Comparison of ENCODE assay signal across 11 cellular contexts in genomic region chr17:58515286-58515685, GRCh38. TPM values are rescaled to one million over a fixed set of nuclear protein-coding genes. Genes with fewer than 3 reads are reported as not detected.
DNase-seq lines count a peak whose midpoint lies in the region; ATAC-seq, FAIRE-seq and TF ChIP-seq lines count a peak whose summit lies in the region.
"Had no signal": no experiment of that assay in that cellular context is flagged by ENCODE, and none has a peak within 500 bp of the region (broad histone marks: within the 10 kb centered on the region; RNA-seq: fewer than 3 reads in every experiment).

No MANE protein-coding gene starts in this region.

- H3K27ac ChIP-seq in kidney (ENCODE audit: low read depth in 2 of 2, low read length in 2 of 2), result peak overlapping the region in 1 of 2 donors; percentile 81

- no peak for DNase-seq in T-helper 1 cell
- DNase-seq in activated naive CD4-positive, alpha-beta T cell treated with anti-CD3 and anti-CD28 coated beads, Interleukin-2, amount 50 U/mL, for 72 hours (ENCODE audit: low spot score in 2 of 2), result no peak
- no peak for DNase-seq in kidney
- no peak for DNase-seq in stimulated activated naive CD8-positive, alpha-beta T cell treated with anti-CD3 and anti-CD28 coated beads, Interleukin-15, amount 100 ng/mL, for 72 hours
- no peak for DNase-seq in DMS 273 (lab: John Stamatoyannopoulos, UW; ENCODE audit: unreplicated experiment)
- DNase-seq in NCI-H1694 treated with DMSO at 0.1 percent for 48 hours (lab: John Stamatoyannopoulos, UW), result no peak
- DNase-seq in NCI-H524 (lab: John Stamatoyannopoulos, UW), result no peak

- peaks cover 20 to 32% of the 10 kb centered on the region in 2 donors for H3K4me1 ChIP-seq in kidney (ENCODE audit: control insufficient read depth in 1 of 2, insufficient read depth in 1 of 2, low read depth in 1 of 2, low read length in 2 of 2)

- H3K4me3 ChIP-seq in kidney (ENCODE audit: low read length in 2 of 2), result peak overlapping the region; percentile 33 to 55
- H3K4me3 ChIP-seq: mucosa of descending colon had no signal

- peaks cover 38% of the 10 kb centered on the region for H3K36me3 Mint-ChIP-seq in T-helper 1 cell treated with Interleukin-12 subunit alpha and Interleukin-12 subunit beta and Interleukin-4 antibody, amounts not matched to agents 30 μg/mL and 1 μg/mL, for 36 hours (ENCODE audit: low read depth)
- peaks cover 19 to 31% of the 10 kb centered on the region in 2 donors for H3K36me3 Mint-ChIP-seq in activated naive CD4-positive, alpha-beta T cell treated with anti-CD3 and anti-CD28 coated beads, Interleukin-2, amount 50 U/mL, for 72 hours

- no peaks in the 10 kb centered on the region for H3K9me3 ChIP-seq in kidney (ENCODE audit: control insufficient read depth in 1 of 2, low read length in 2 of 2)
- H3K9me3 ChIP-seq: mucosa of descending colon had no signal

- peak overlapping the region; percentile 5 to 60 for H3K9ac ChIP-seq in kidney (ENCODE audit: low read length in 2 of 2)

- intact Hi-C loops in kidney (cut with DNase I), result no loop called here

- TF ChIP-seq CTCF in kidney (IDR thresholded peaks at IDR 0.05; ENCODE audit: borderline replicate concordance, extremely low read depth, insufficient read depth), result no peak

- ATAC-seq in activated naive CD4-positive, alpha-beta T cell treated with anti-CD3 and anti-CD28 coated beads, Interleukin-2, amount 50 U/mL, for 72 hours, result no peak
- no peak for ATAC-seq in stimulated activated naive CD8-positive, alpha-beta T cell treated with anti-CD3 and anti-CD28 coated beads, Interleukin-15, amount 100 ng/mL, for 72 hours

- peak overlapping the region; percentile 83 for H3K4me3 Mint-ChIP-seq in T-helper 1 cell treated with Interleukin-12 subunit alpha and Interleukin-12 subunit beta and Interleukin-4 antibody, amounts not matched to agents 30 μg/mL and 1 μg/mL, for 36 hours
- H3K4me3 Mint-ChIP-seq in stimulated activated naive CD8-positive, alpha-beta T cell treated with anti-CD3 and anti-CD28 coated beads, Interleukin-15, amount 100 ng/mL, for 72 hours, result peak overlapping the region; percentile 77 to 86

- peaks cover 14% of the 10 kb centered on the region in 2 donors for H3K36me3 ChIP-seq in kidney (ENCODE audit: control insufficient read depth in 1 of 2, insufficient read depth in 2 of 2, low read length in 2 of 2)

- H3K27ac Mint-ChIP-seq in T-helper 1 cell treated with Interleukin-12 subunit alpha and Interleukin-12 subunit beta and Interleukin-4 antibody, amounts not matched to agents 30 μg/mL and 1 μg/mL, for 36 hours, result peak overlapping the region; percentile 79
- peak overlapping the region; percentile 14 to 93 for H3K27ac Mint-ChIP-seq in activated naive CD4-positive, alpha-beta T cell treated with anti-CD3 and anti-CD28 coated beads, Interleukin-2, amount 50 U/mL, for 72 hours
- H3K27ac Mint-ChIP-seq in stimulated activated naive CD8-positive, alpha-beta T cell treated with anti-CD3 and anti-CD28 coated beads, Interleukin-15, amount 100 ng/mL, for 72 hours, result no peak overlapping the region

- no peaks in the 10 kb centered on the region for H3K9me3 Mint-ChIP-seq in T-helper 1 cell treated with Interleukin-12 subunit alpha and Interleukin-12 subunit beta and Interleukin-4 antibody, amounts not matched to agents 30 μg/mL and 1 μg/mL, for 36 hours
- H3K9me3 Mint-ChIP-seq in activated naive CD4-positive, alpha-beta T cell treated with anti-CD3 and anti-CD28 coated beads, Interleukin-2, amount 50 U/mL, for 72 hours, result no peaks in the 10 kb centered on the region
- no peaks in the 10 kb centered on the region for H3K9me3 Mint-ChIP-seq in stimulated activated naive CD8-positive, alpha-beta T cell treated with anti-CD3 and anti-CD28 coated beads, Interleukin-15, amount 100 ng/mL, for 72 hours

- H3K4me1 Mint-ChIP-seq in T-helper 1 cell treated with Interleukin-12 subunit alpha and Interleukin-12 subunit beta and Interleukin-4 antibody, amounts not matched to agents 30 μg/mL and 1 μg/mL, for 36 hours (ENCODE audit: low read depth), result peaks cover 44% of the 10 kb centered on the region
- H3K4me1 Mint-ChIP-seq in stimulated activated naive CD8-positive, alpha-beta T cell treated with anti-CD3 and anti-CD28 coated beads, Interleukin-15, amount 100 ng/mL, for 72 hours, result peaks cover 74% of the 10 kb centered on the region

- H3K27me3 Mint-ChIP-seq in T-helper 1 cell treated with Interleukin-12 subunit alpha and Interleukin-12 subunit beta and Interleukin-4 antibody, amounts not matched to agents 30 μg/mL and 1 μg/mL, for 36 hours (ENCODE audit: low read depth), result no peaks in the 10 kb centered on the region
- no peaks in the 10 kb centered on the region for H3K27me3 Mint-ChIP-seq in stimulated activated naive CD8-positive, alpha-beta T cell treated with anti-CD3 and anti-CD28 coated beads, Interleukin-15, amount 100 ng/mL, for 72 hours

- no peak for FAIRE-seq in kidney (lab: Jason Lieb, UNC)
- FAIRE-seq: GM12892 had no signal

RNA-seq across cellular contexts. Expression of gene MTMR4, which starts 0.8 kb away (rescaled TPM):
- 10 to 100 TPM; 55.2 to 73.3 TPM for total RNA-seq in activated naive CD4-positive, alpha-beta T cell treated with anti-CD3 and anti-CD28 coated beads, Interleukin-2, amount 50 U/mL, for 72 hours
- 42.9 TPM for total RNA-seq in kidney
- polyA plus RNA-seq in kidney (ENCODE audit: insufficient read depth, low read depth, low replicate concordance), result 13.3 TPM

RNA-seq across cellular contexts. Expression of gene HSF5, which starts 27.1 kb away (rescaled TPM):
- 1 to 10 TPM; 2.0 to 3.9 TPM for total RNA-seq in activated naive CD4-positive, alpha-beta T cell treated with anti-CD3 and anti-CD28 coated beads, Interleukin-2, amount 50 U/mL, for 72 hours
- total RNA-seq in kidney, result 0.19 TPM
- not detected for polyA plus RNA-seq in kidney (ENCODE audit: insufficient read depth, low read depth, low replicate concordance)
- total RNA-seq: A172 had no signal

Comparison
In these comparisons a context has a peak if more than half of its experiments do, and no peak if none do; other contexts are left out.
1. H3K27ac Mint-ChIP-seq: peak in T-helper 1 cell treated with Interleukin-12 subunit alpha and Interleukin-12 subunit beta and Interleukin-4 antibody, amounts not matched to agents 30 μg/mL and 1 μg/mL, for 36 hours (single experiment) and activated naive CD4-positive, alpha-beta T cell treated with anti-CD3 and anti-CD28 coated beads, Interleukin-2, amount 50 U/mL, for 72 hours (2 of 2); none in stimulated activated naive CD8-positive, alpha-beta T cell treated with anti-CD3 and anti-CD28 coated beads, Interleukin-15, amount 100 ng/mL, for 72 hours (0 of 2).